In the genomic region with DNA sequence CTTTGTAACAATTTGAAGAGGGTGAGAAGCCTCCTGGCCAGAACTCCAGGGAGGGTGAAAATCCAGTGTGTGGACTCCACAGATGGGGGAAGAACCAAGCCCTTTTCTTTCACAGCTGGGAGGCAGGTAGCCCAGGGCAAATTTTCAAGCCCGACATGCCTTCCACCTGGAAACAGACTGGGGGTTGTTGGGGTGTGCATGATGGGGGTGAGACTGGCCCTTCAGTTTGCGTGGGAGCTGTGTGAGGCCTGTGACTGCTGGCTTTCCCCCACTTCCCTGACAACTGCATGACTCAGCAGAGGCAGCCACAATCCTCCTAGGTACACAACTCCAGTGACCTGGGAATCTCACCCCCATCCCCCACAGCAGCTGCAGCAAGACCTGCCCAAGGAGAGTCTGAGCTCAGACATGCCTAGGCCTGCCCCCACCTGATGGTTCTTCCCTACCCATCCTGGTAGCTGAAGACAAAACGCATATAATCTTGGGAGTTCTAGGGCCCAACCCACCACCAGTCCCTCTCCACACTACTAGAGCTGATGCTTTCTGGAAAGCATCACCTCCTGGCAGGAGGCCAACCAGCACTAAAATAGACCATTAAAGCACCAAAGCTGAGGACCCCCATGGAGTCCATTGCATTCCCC, we compare ENCODE assay signal across 1 cellular context.
TF ChIP-seq lines count a peak whose summit lies in the region.

No MANE protein-coding gene starts in this region.

TF ChIP-seq in H1, 55 proteins besides CTCF, POLR2A, EP300 and RAD21 (continued from another document):
- no peak for TF ChIP-seq SIX5 (IDR thresholded peaks at IDR 0.05; ENCODE audit: low read depth, low read length)
- no peak for TF ChIP-seq RXRA (IDR thresholded peaks at IDR 0.05; ENCODE audit: insufficient read depth, low read depth, low read length)
- no peak for TF ChIP-seq POU5F1 (IDR thresholded peaks at IDR 0.05; ENCODE audit: low read depth, low read length)
- TF ChIP-seq HDAC2 (IDR thresholded peaks at IDR 0.05; ENCODE audit: borderline replicate concordance in 1 of 2, low read depth in 2 of 2, low read length in 2 of 2), result no peak
- no peak for TF ChIP-seq KDM1A (IDR thresholded peaks at IDR 0.05; ENCODE audit: borderline replicate concordance, low read length)
- TF ChIP-seq SP2 (IDR thresholded peaks at IDR 0.05; ENCODE audit: low read length), result no peak
- TF ChIP-seq KDM4A (IDR thresholded peaks at IDR 0.05; ENCODE audit: low read depth, low read length, severe bottlenecking), result no peak
- TF ChIP-seq PHF8 (conservative IDR thresholded peaks at IDR 0.05; ENCODE audit: low read depth, low read length), result no peak
- TF ChIP-seq, protein P1, sequence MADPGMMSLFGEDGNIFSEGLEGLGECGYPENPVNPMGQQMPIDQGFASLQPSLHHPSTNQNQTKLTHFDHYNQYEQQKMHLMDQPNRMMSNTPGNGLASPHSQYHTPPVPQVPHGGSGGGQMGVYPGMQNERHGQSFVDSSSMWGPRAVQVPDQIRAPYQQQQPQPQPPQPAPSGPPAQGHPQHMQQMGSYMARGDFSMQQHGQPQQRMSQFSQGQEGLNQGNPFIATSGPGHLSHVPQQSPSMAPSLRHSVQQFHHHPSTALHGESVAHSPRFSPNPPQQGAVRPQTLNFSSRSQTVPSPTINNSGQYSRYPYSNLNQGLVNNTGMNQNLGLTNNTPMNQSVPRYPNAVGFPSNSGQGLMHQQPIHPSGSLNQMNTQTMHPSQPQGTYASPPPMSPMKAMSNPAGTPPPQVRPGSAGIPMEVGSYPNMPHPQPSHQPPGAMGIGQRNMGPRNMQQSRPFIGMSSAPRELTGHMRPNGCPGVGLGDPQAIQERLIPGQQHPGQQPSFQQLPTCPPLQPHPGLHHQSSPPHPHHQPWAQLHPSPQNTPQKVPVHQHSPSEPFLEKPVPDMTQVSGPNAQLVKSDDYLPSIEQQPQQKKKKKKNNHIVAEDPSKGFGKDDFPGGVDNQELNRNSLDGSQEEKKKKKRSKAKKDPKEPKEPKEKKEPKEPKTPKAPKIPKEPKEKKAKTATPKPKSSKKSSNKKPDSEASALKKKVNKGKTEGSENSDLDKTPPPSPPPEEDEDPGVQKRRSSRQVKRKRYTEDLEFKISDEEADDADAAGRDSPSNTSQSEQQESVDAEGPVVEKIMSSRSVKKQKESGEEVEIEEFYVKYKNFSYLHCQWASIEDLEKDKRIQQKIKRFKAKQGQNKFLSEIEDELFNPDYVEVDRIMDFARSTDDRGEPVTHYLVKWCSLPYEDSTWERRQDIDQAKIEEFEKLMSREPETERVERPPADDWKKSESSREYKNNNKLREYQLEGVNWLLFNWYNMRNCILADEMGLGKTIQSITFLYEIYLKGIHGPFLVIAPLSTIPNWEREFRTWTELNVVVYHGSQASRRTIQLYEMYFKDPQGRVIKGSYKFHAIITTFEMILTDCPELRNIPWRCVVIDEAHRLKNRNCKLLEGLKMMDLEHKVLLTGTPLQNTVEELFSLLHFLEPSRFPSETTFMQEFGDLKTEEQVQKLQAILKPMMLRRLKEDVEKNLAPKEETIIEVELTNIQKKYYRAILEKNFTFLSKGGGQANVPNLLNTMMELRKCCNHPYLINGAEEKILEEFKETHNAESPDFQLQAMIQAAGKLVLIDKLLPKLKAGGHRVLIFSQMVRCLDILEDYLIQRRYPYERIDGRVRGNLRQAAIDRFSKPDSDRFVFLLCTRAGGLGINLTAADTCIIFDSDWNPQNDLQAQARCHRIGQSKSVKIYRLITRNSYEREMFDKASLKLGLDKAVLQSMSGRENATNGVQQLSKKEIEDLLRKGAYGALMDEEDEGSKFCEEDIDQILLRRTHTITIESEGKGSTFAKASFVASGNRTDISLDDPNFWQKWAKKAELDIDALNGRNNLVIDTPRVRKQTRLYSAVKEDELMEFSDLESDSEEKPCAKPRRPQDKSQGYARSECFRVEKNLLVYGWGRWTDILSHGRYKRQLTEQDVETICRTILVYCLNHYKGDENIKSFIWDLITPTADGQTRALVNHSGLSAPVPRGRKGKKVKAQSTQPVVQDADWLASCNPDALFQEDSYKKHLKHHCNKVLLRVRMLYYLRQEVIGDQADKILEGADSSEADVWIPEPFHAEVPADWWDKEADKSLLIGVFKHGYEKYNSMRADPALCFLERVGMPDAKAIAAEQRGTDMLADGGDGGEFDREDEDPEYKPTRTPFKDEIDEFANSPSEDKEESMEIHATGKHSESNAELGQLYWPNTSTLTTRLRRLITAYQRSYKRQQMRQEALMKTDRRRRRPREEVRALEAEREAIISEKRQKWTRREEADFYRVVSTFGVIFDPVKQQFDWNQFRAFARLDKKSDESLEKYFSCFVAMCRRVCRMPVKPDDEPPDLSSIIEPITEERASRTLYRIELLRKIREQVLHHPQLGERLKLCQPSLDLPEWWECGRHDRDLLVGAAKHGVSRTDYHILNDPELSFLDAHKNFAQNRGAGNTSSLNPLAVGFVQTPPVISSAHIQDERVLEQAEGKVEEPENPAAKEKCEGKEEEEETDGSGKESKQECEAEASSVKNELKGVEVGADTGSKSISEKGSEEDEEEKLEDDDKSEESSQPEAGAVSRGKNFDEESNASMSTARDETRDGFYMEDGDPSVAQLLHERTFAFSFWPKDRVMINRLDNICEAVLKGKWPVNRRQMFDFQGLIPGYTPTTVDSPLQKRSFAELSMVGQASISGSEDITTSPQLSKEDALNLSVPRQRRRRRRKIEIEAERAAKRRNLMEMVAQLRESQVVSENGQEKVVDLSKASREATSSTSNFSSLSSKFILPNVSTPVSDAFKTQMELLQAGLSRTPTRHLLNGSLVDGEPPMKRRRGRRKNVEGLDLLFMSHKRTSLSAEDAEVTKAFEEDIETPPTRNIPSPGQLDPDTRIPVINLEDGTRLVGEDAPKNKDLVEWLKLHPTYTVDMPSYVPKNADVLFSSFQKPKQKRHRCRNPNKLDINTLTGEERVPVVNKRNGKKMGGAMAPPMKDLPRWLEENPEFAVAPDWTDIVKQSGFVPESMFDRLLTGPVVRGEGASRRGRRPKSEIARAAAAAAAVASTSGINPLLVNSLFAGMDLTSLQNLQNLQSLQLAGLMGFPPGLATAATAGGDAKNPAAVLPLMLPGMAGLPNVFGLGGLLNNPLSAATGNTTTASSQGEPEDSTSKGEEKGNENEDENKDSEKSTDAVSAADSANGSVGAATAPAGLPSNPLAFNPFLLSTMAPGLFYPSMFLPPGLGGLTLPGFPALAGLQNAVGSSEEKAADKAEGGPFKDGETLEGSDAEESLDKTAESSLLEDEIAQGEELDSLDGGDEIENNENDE (IDR thresholded peaks at IDR 0.05; ENCODE audit: insufficient replicate concordance, low read length), result no peak
- no peak for TF ChIP-seq CBX5 (IDR thresholded peaks at IDR 0.05; ENCODE audit: low read depth, low read length)
TF ChIP-seq in H1: peak in this region for 0.
